Comparison of ENCODE assay signal across 1 cellular context in the genomic region with DNA sequence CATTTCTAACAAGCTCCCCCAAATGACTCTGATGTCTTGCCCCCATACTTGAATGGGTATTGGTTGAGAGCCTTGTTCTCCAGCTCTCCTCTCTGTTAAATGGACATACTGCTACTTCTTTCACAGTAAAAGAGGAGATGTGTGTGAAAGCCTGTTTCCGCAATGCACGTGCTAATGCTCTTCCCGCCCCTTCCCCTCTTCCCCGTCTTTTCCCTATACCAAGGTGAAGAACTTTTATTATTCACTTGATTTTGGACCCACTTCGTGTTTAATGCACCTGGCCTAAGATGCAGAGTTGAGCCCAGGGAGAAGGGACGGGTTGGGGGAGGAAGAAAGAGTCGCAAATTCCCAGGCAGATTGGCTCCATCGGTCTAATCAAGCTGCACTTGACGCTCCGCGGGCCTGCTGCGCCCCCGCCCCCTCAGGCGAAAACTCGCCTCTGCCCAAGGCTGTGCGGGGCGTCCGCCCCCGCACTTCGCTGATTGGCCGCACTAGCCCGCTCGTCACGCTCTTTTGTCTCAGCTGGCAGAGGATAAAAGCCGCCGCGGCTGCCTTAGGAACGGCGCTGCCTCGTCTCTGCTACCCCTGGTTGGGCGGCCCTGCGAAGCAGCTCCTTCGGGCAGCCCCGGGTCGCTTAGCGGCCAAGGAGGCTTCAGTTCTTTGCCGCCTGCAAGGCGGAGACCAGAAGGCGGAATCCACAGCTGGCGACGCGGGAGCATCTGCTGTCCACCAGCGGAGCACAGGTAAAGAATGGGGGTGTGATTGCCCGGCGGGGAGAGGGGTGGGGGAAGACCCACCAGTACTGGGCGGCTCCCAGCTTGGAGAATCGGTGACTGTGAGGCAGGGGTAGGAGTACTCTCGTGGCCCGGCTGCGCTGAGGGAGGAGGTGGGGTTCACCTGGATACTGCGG.
TF ChIP-seq lines count a peak whose summit lies in the region.

A gene (plus strand): TSS at position 562 of the 910 bp plus-strand sequence. CDS start 1,421 bp downstream, outside the sequence.

TF ChIP-seq in WTC11, 78 proteins besides CTCF, POLR2A, EP300 and RAD21 (continued from another document):
- no peak for TF ChIP-seq ATF1 (CRISPR knock-in tag; IDR thresholded peaks at IDR 0.05)
- TF ChIP-seq TEAD1 (CRISPR knock-in tag; IDR thresholded peaks at IDR 0.05) = no peak
- TF ChIP-seq, protein P1, sequence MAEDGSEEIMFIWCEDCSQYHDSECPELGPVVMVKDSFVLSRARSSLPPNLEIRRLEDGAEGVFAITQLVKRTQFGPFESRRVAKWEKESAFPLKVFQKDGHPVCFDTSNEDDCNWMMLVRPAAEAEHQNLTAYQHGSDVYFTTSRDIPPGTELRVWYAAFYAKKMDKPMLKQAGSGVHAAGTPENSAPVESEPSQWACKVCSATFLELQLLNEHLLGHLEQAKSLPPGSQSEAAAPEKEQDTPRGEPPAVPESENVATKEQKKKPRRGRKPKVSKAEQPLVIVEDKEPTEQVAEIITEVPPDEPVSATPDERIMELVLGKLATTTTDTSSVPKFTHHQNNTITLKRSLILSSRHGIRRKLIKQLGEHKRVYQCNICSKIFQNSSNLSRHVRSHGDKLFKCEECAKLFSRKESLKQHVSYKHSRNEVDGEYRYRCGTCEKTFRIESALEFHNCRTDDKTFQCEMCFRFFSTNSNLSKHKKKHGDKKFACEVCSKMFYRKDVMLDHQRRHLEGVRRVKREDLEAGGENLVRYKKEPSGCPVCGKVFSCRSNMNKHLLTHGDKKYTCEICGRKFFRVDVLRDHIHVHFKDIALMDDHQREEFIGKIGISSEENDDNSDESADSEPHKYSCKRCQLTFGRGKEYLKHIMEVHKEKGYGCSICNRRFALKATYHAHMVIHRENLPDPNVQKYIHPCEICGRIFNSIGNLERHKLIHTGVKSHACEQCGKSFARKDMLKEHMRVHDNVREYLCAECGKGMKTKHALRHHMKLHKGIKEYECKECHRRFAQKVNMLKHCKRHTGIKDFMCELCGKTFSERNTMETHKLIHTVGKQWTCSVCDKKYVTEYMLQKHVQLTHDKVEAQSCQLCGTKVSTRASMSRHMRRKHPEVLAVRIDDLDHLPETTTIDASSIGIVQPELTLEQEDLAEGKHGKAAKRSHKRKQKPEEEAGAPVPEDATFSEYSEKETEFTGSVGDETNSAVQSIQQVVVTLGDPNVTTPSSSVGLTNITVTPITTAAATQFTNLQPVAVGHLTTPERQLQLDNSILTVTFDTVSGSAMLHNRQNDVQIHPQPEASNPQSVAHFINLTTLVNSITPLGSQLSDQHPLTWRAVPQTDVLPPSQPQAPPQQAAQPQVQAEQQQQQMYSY (CRISPR knock-in tag; IDR thresholded peaks at IDR 0.05) = peak; percentile 43; the same call in 1 of the 2 replicates
- no peak; the same call in 1 of the 2 replicates for TF ChIP-seq CREB1 (CRISPR knock-in tag; IDR thresholded peaks at IDR 0.05)
- no peak for TF ChIP-seq GABPB1 (CRISPR knock-in tag; IDR thresholded peaks at IDR 0.05)
